Comparison of ENCODE assay signal across 8 cellular contexts in the genomic region with DNA sequence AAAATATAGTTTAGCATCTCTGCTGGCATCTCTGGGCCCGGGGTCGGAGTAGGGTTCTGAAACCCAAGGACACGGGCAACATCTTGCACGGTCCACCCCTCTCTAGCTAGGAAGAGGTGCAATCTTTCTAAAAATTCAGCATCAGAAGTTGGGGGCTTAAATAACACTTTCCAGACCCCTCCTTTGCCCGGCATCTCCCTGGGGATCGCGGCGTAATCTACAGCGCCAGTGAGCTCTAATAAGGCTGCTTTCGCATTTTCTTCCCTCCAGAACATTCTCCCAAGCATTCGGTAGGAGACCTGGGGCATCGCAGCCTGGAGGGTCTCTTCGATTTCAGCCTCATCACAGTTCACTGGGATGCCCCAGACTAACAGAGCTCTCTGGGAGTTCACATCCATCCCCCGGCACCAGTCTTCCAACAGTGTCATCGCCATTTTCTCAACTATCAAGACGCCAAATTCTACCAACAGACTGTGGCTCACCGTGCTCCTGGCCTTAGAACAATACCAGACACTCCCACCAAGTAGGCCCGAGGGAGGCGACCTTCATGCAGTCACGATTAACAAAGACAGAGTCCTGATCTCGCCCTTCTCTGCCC. TPM values are rescaled to one million over a fixed set of nuclear protein-coding genes. Genes with fewer than 3 reads are reported as not detected.
A peak's percentile ranks its signal among the peaks of the same experiment; 100 is the strongest.
DNase-seq lines count a peak whose midpoint lies in the region; ATAC-seq and TF ChIP-seq lines count a peak whose summit lies in the region.

No MANE protein-coding gene starts in this region.

- peaks cover 0 to 30% (median 0%) of the 10 kb centered on the region in 3 donors for H3K36me3 Mint-ChIP-seq in naive thymus-derived CD8-positive, alpha-beta T cell

- TF ChIP-seq CTCF in GM12865 (IDR thresholded peaks at IDR 0.05; ENCODE audit: insufficient read depth, low read depth, low read length, missing control alignments) = no peak
- TF ChIP-seq CTCF in coronary artery (IDR thresholded peaks at IDR 0.05) = no peak

- no peaks in the 10 kb centered on the region for H3K9me3 ChIP-seq in MG63

- H3K36me3 ChIP-seq in MG63 = no peaks in the 10 kb centered on the region

- no peaks in the 10 kb centered on the region for H3K9me3 Mint-ChIP-seq in naive thymus-derived CD8-positive, alpha-beta T cell

- POLR2A ChIA-PET in naive thymus-derived CD8-positive, alpha-beta T cell (lab: Charles Lee) = interaction anchor here (0.6 to 4.7 kb wide), 12 partner anchors 28 to 222 kb away, joined by 3 to 35 read pairs (median 5); a partner anchor contains a TSS

- H3K4me3 ChIP-seq in GM12865 (ENCODE audit: low read depth, low read length) (peak overlapping the region; percentile 62), MG63 (peak overlapping the region; percentile 69), coronary artery (peak overlapping the region; percentile 78)

- H3K27me3 ChIP-seq in MG63 = no peaks in the 10 kb centered on the region

- ATAC-seq in naive thymus-derived CD8-positive, alpha-beta T cell = peak in 1 of 2 donors; percentile 0
- no peak for ATAC-seq in HG02885 (IDR thresholded peaks at IDR 0.05; ENCODE audit: poor library complexity, unreplicated experiment)
- ATAC-seq in GM18909 (IDR thresholded peaks at IDR 0.05; ENCODE audit: poor library complexity, unreplicated experiment) = no peak

- peak overlapping the region; percentile 92 to 94 for H3K27ac ChIP-seq in coronary artery

- H3K27ac Mint-ChIP-seq in naive thymus-derived CD8-positive, alpha-beta T cell = peak overlapping the region; percentile 93 to 99 (median 96)

- no peaks in the 10 kb centered on the region for H3K27me3 Mint-ChIP-seq in naive thymus-derived CD8-positive, alpha-beta T cell

- H3K4me3 Mint-ChIP-seq in naive thymus-derived CD8-positive, alpha-beta T cell = peak overlapping the region; percentile 88 to 98 (median 94)

- no peak for DNase-seq in GM12865 (ENCODE audit: low read depth)
- no peak for DNase-seq in MG63
- no peak for DNase-seq in coronary artery (ENCODE audit: low spot score)
- DNase-seq in naive thymus-derived CD8-positive, alpha-beta T cell = peak in 1 of 10 donors; percentile 9
- no peak for DNase-seq in GF-D8 (lab: John Stamatoyannopoulos, UW)
- no peak for DNase-seq in HuH-7 (ENCODE audit: low spot score)

- H3K4me1 Mint-ChIP-seq in naive thymus-derived CD8-positive, alpha-beta T cell = peaks cover 25 to 34% (median 28%) of the 10 kb centered on the region in 4 donors

RNA-seq across cellular contexts. Expression of a gene that starts 0.9 kb away (rescaled TPM):
- total RNA-seq in MG63 (2014; rRNA removed; shearing (Covaris generic); ENCODE audit: low replicate concordance) = 22.1 and 38.5 TPM in 2 replicates
- total RNA-seq in naive thymus-derived CD8-positive, alpha-beta T cell = 10 to 100 TPM; 40.0 to 43.4 TPM
- polyA plus RNA-seq in naive thymus-derived CD8-positive, alpha-beta T cell = 10 to 100 TPM; 31.6 to 37.2 (median 37.2) TPM
